15 cellular contexts compared by ENCODE assay signal in genomic region chr5:178277346-178277745, GRCh38. TPM values are rescaled to one million over a fixed set of nuclear protein-coding genes. Genes with fewer than 3 reads are reported as not detected.
DNase-seq lines count a peak whose midpoint lies in the region; ATAC-seq and TF ChIP-seq lines count a peak whose summit lies in the region.
"Had no signal": no experiment of that assay in that cellular context is flagged by ENCODE, and none has a peak within 500 bp of the region (broad histone marks: within the 10 kb centered on the region; RNA-seq: fewer than 3 reads in every experiment).

No MANE protein-coding gene starts in this region.

- WGBS in right cardiac atrium = 86% methylated on average over 9 of the region's 9 CpGs
- WGBS in heart right ventricle, 2 donors = 83 to 87% methylated on average over 9 of the region's 9 CpGs

- TF ChIP-seq CTCF in heart right ventricle (IDR thresholded peaks at IDR 0.05) (no peak), glutamatergic neuron (IDR thresholded peaks at IDR 0.05; ENCODE audit: partially characterized antibody, unreplicated experiment) (no peak)

- no peaks in the 10 kb centered on the region for H3K9me3 ChIP-seq in right cardiac atrium (ENCODE audit: control insufficient read depth, low read length)
- peaks cover 0 to 9% (median 0%) of the 10 kb centered on the region in 11 donors for H3K9me3 ChIP-seq in heart right ventricle

- H3K36me3 ChIP-seq in heart right ventricle = no peaks in the 10 kb centered on the region

- no peaks in the 10 kb centered on the region for H3K36me3 Mint-ChIP-seq in T-helper 1 cell treated with Interleukin-12 subunit alpha and Interleukin-12 subunit beta and Interleukin-4 antibody, amounts not matched to agents 30 μg/mL and 1 μg/mL, for 36 hours (ENCODE audit: low read depth)
- peaks cover 7% of the 10 kb centered on the region for H3K36me3 Mint-ChIP-seq in glutamatergic neuron (ENCODE audit: unreplicated experiment)
- no peaks in the 10 kb centered on the region for H3K36me3 Mint-ChIP-seq in stimulated activated effector memory CD8-positive, alpha-beta T cell treated with anti-CD3 and anti-CD28 coated beads, Interleukin-12 subunit alpha, Interleukin-12 subunit beta, amount 100 ng/mL, for 72 hours
- no peaks in the 10 kb centered on the region for H3K36me3 Mint-ChIP-seq in activated T-cell treated with anti-CD3 and anti-CD28 coated beads, Interleukin-2, amount 50 U/mL, for 24 hours (ENCODE audit: low read depth)
- H3K36me3 Mint-ChIP-seq: CD4-positive, CD25-positive, alpha-beta regulatory T cell had no signal

- H3K27me3 Mint-ChIP-seq in T-helper 1 cell treated with Interleukin-12 subunit alpha and Interleukin-12 subunit beta and Interleukin-4 antibody, amounts not matched to agents 30 μg/mL and 1 μg/mL, for 36 hours (ENCODE audit: low read depth) = no peaks in the 10 kb centered on the region
- peaks cover 6% of the 10 kb centered on the region for H3K27me3 Mint-ChIP-seq in glutamatergic neuron (ENCODE audit: unreplicated experiment)
- peaks cover 17% of the 10 kb centered on the region for H3K27me3 Mint-ChIP-seq in activated T-cell treated with anti-CD3 and anti-CD28 coated beads, Interleukin-2, amount 50 U/mL, for 24 hours
- H3K27me3 Mint-ChIP-seq: CD4-positive, CD25-positive, alpha-beta regulatory T cell had no signal

- no peaks in the 10 kb centered on the region for H3K4me1 ChIP-seq in right cardiac atrium (ENCODE audit: control insufficient read depth, insufficient read depth, low read length)
- H3K4me1 ChIP-seq in heart right ventricle = peaks cover 0 to 14% (median 3%) of the 10 kb centered on the region in 9 donors

- intact Hi-C loops in right cardiac atrium (cut with DNase I) (loop anchor here in 1 of 4 donors (5.0 kb wide), 1 partner anchor 275 kb away; no protein-coding TSS in a partner anchor), heart right ventricle (cut with DNase I) (loop anchor here in 2 of 10 donors (5.0 to 10.0 kb wide), 3 partner anchors 275 to 567 kb away; partner anchors contain the start of gene COL23A1 (in 1 of the 2))

- H3K27me3 ChIP-seq in right cardiac atrium (ENCODE audit: control insufficient read depth, insufficient read depth) = no peaks in the 10 kb centered on the region
- peaks cover 0 to 21% (median 3%) of the 10 kb centered on the region in 7 donors for H3K27me3 ChIP-seq in heart right ventricle

- no peaks in the 10 kb centered on the region for H3K9me3 Mint-ChIP-seq in T-helper 1 cell treated with Interleukin-12 subunit alpha and Interleukin-12 subunit beta and Interleukin-4 antibody, amounts not matched to agents 30 μg/mL and 1 μg/mL, for 36 hours
- H3K9me3 Mint-ChIP-seq in glutamatergic neuron (ENCODE audit: unreplicated experiment) = peaks cover 3% of the 10 kb centered on the region
- H3K9me3 Mint-ChIP-seq in stimulated activated effector memory CD8-positive, alpha-beta T cell treated with anti-CD3 and anti-CD28 coated beads, Interleukin-12 subunit alpha, Interleukin-12 subunit beta, amount 100 ng/mL, for 72 hours = no peaks in the 10 kb centered on the region
- no peaks in the 10 kb centered on the region for H3K9me3 Mint-ChIP-seq in activated T-cell treated with anti-CD3 and anti-CD28 coated beads, Interleukin-2, amount 50 U/mL, for 24 hours

- H3K4me3 ChIP-seq in right cardiac atrium (ENCODE audit: low read length) (no peak overlapping the region), heart right ventricle (no peak overlapping the region)
- H3K4me3 ChIP-seq: GM12878, GM23338 had no signal

- no peak for DNase-seq in T-helper 1 cell
- peak in 2 of 3 donors; percentile 3 to 18 for DNase-seq in right cardiac atrium
- DNase-seq in heart right ventricle = no peak
- no peak for DNase-seq in glutamatergic neuron
- DNase-seq in stimulated activated effector memory CD8-positive, alpha-beta T cell treated with anti-CD3 and anti-CD28 coated beads, Interleukin-12 subunit alpha, Interleukin-12 subunit beta, amount 100 ng/mL, for 72 hours (ENCODE audit: low spot score in 2 of 2) = no peak
- no peak for DNase-seq in activated T-cell treated with anti-CD3 and anti-CD28 coated beads, Interleukin-2, amount 50 U/mL, for 24 hours
- no peak for DNase-seq in SK-N-DZ (ENCODE audit: low spot score)
- DNase-seq: CD4-positive, CD25-positive, alpha-beta regulatory T cell; DMS 273 treated with DMSO at 0.1 percent for 48 hours; H7 had no signal

- H3K4me3 Mint-ChIP-seq in T-helper 1 cell treated with Interleukin-12 subunit alpha and Interleukin-12 subunit beta and Interleukin-4 antibody, amounts not matched to agents 30 μg/mL and 1 μg/mL, for 36 hours = no peak overlapping the region
- no peak overlapping the region for H3K4me3 Mint-ChIP-seq in glutamatergic neuron (ENCODE audit: unreplicated experiment)
- no peak overlapping the region for H3K4me3 Mint-ChIP-seq in stimulated activated effector memory CD8-positive, alpha-beta T cell treated with anti-CD3 and anti-CD28 coated beads, Interleukin-12 subunit alpha, Interleukin-12 subunit beta, amount 100 ng/mL, for 72 hours
- no peak overlapping the region for H3K4me3 Mint-ChIP-seq in activated T-cell treated with anti-CD3 and anti-CD28 coated beads, Interleukin-2, amount 50 U/mL, for 24 hours
- H3K4me3 Mint-ChIP-seq: CD4-positive, CD25-positive, alpha-beta regulatory T cell; GM23338 had no signal

- ATAC-seq in right cardiac atrium (no peak), heart right ventricle (no peak)
- no peak for ATAC-seq in stimulated activated effector memory CD8-positive, alpha-beta T cell treated with anti-CD3 and anti-CD28 coated beads, Interleukin-12 subunit alpha, Interleukin-12 subunit beta, amount 100 ng/mL, for 72 hours
- ATAC-seq: GM12878, GM23338 had no signal

- H3K27ac Mint-ChIP-seq in T-helper 1 cell treated with Interleukin-12 subunit alpha and Interleukin-12 subunit beta and Interleukin-4 antibody, amounts not matched to agents 30 μg/mL and 1 μg/mL, for 36 hours = peak overlapping the region; percentile 57
- H3K27ac Mint-ChIP-seq in glutamatergic neuron (ENCODE audit: unreplicated experiment) = peak overlapping the region; percentile 48
- peak overlapping the region; percentile 59 for H3K27ac Mint-ChIP-seq in stimulated activated effector memory CD8-positive, alpha-beta T cell treated with anti-CD3 and anti-CD28 coated beads, Interleukin-12 subunit alpha, Interleukin-12 subunit beta, amount 100 ng/mL, for 72 hours
- H3K27ac Mint-ChIP-seq in activated T-cell treated with anti-CD3 and anti-CD28 coated beads, Interleukin-2, amount 50 U/mL, for 24 hours = no peak overlapping the region
- H3K27ac Mint-ChIP-seq: CD4-positive, CD25-positive, alpha-beta regulatory T cell; GM23338 had no signal

- peaks cover 4% of the 10 kb centered on the region for H3K4me1 Mint-ChIP-seq in T-helper 1 cell treated with Interleukin-12 subunit alpha and Interleukin-12 subunit beta and Interleukin-4 antibody, amounts not matched to agents 30 μg/mL and 1 μg/mL, for 36 hours (ENCODE audit: low read depth)
- H3K4me1 Mint-ChIP-seq in glutamatergic neuron (ENCODE audit: low read depth, unreplicated experiment) = peaks cover 5% of the 10 kb centered on the region
- H3K4me1 Mint-ChIP-seq in stimulated activated effector memory CD8-positive, alpha-beta T cell treated with anti-CD3 and anti-CD28 coated beads, Interleukin-12 subunit alpha, Interleukin-12 subunit beta, amount 100 ng/mL, for 72 hours = peaks cover 14% of the 10 kb centered on the region
- H3K4me1 Mint-ChIP-seq in activated T-cell treated with anti-CD3 and anti-CD28 coated beads, Interleukin-2, amount 50 U/mL, for 24 hours (ENCODE audit: low read depth) = peaks cover 4% of the 10 kb centered on the region

- no peak overlapping the region for H3K27ac ChIP-seq in right cardiac atrium (ENCODE audit: low read length)
- no peak overlapping the region for H3K27ac ChIP-seq in heart right ventricle
- H3K27ac ChIP-seq: 22Rv1, HL-60 had no signal

RNA-seq across cellular contexts. Expression of gene PHYKPL, which starts 44.7 kb away (rescaled TPM):
- total RNA-seq in right cardiac atrium (10 to 100 TPM; 41.0 to 53.6 (median 48.5) TPM), heart right ventricle (10 to 100 TPM; 30.5 to 50.6 (median 37.3) TPM), glutamatergic neuron (ENCODE audit: unreplicated experiment) (89.7 TPM)
- polyA plus RNA-seq in right cardiac atrium (35.3 TPM), heart right ventricle (10 to 100 TPM; 24.8 to 59.8 TPM)
- 6.3 and 6.7 TPM in 2 replicates for polyA plus RNA-seq in SK-N-DZ (2014; cell fraction: cytosol; rRNA removed)
- 45.2 and 56.1 TPM in 2 replicates for polyA plus RNA-seq in SK-N-DZ (2014; cell fraction: nucleus; rRNA removed)

Comparison
In these comparisons a context has a peak if more than half of its experiments do, and no peak if none do; other contexts are left out.
1. DNase-seq: peak in right cardiac atrium (2 of 3); none in T-helper 1 cell (0 of 5), heart right ventricle (0 of 2), glutamatergic neuron (single experiment), stimulated activated effector memory CD8-positive, alpha-beta T cell treated with anti-CD3 and anti-CD28 coated beads, Interleukin-12 subunit alpha, Interleukin-12 subunit beta, amount 100 ng/mL, for 72 hours (0 of 2), activated T-cell treated with anti-CD3 and anti-CD28 coated beads, Interleukin-2, amount 50 U/mL, for 24 hours (single experiment) and SK-N-DZ (single experiment).